15 cellular contexts compared by ENCODE assay signal in the genomic region with DNA sequence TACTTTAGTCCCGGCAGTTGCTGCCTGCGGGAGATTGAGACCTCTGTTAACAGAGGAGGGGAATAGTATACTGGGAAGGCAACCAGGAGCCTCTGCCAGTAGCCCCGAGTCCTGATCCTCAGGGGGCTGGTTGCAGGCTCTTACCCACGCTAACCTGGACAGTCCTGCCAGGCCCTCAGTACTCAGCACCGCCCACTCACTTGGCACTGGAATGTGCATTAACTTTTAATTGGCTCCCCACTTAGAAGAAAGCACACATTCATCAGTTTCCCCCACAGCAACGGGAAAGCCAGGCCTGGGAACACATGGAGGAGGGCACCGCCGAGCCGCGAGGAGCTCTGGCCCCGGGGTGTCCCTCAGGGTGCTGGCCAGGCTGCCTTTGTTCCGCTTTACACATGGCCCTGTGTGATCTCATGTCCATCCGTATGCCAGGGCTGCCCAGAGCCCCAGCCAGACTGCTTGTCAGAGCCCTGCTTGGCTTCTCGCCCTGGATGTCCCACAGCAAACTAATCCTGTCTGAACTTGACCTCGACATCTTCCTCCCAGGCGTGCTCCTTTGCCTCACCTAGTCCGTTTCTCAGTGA. TPM values are rescaled to one million over a fixed set of nuclear protein-coding genes. Genes with fewer than 3 reads are reported as not detected.
DNase-seq lines count a peak whose midpoint lies in the region; ATAC-seq and TF ChIP-seq lines count a peak whose summit lies in the region.
"Had no signal": no experiment of that assay in that cellular context is flagged by ENCODE, and none has a peak within 500 bp of the region (broad histone marks: within the 10 kb centered on the region; RNA-seq: fewer than 3 reads in every experiment).

No MANE protein-coding gene starts in this region.

- H3K4me1 Mint-ChIP-seq in chondrocyte (ENCODE audit: low read depth) = peaks cover 10% of the 10 kb centered on the region
- peaks cover 16% of the 10 kb centered on the region for H3K4me1 Mint-ChIP-seq in CD8-positive, alpha-beta T cell (ENCODE audit: low read depth)

- DNase-seq in adrenal gland = peak; percentile 53 to 94 (median 85)
- DNase-seq in esophagus squamous epithelium (lab: John Stamatoyannopoulos, UW) = no peak
- DNase-seq in lung (ENCODE audit: low spot score) = no peak
- no peak for DNase-seq in upper lobe of left lung
- DNase-seq in chondrocyte (ENCODE audit: low spot score) = no peak
- DNase-seq in NCI-H526 (lab: John Stamatoyannopoulos, UW) = no peak
- no peak for DNase-seq in CD8-positive, alpha-beta T cell
- DNase-seq: activated gamma-delta T cell treated with Interleukin-2 at 50 U/mL for 16 hours, IMR-90, NCI-H1092 treated with DMSO at 0.1 percent for 48 hours, NCI-H226 had no signal

- POLR2A ChIA-PET in CD8-positive, alpha-beta T cell (lab: Charles Lee) = no interaction called here

- no peak for TF ChIP-seq EP300 in upper lobe of left lung (IDR thresholded peaks at IDR 0.05)

- TF ChIP-seq POLR2A in adrenal gland (IDR thresholded peaks at IDR 0.05) (peak in 1 of 2 donors; percentile 27), esophagus squamous epithelium (IDR thresholded peaks at IDR 0.05) (no peak), upper lobe of left lung (IDR thresholded peaks at IDR 0.05) (no peak)

- H3K9me3 Mint-ChIP-seq in chondrocyte (ENCODE audit: low read depth) = no peaks in the 10 kb centered on the region
- H3K9me3 Mint-ChIP-seq in CD8-positive, alpha-beta T cell = no peaks in the 10 kb centered on the region
- H3K9me3 Mint-ChIP-seq: memory B cell had no signal

- peaks cover 0 to 50% of the 10 kb centered on the region in 2 donors for H3K36me3 ChIP-seq in adrenal gland (replicated peaks in 1 of 2)
- peaks cover 8 to 70% (median 25%) of the 10 kb centered on the region in 3 donors for H3K36me3 ChIP-seq in esophagus squamous epithelium
- H3K36me3 ChIP-seq in lung (ENCODE audit: control insufficient read depth in 2 of 2, insufficient read depth in 2 of 2, low read length in 2 of 2) = peaks cover 0 to 28% of the 10 kb centered on the region in 2 donors
- H3K36me3 ChIP-seq in upper lobe of left lung = peaks cover 3 to 45% (median 25%) of the 10 kb centered on the region in 4 donors
- H3K36me3 ChIP-seq in CD8-positive, alpha-beta T cell (ENCODE audit: insufficient read depth, low read length) = peaks cover 22% of the 10 kb centered on the region

- H3K9me3 ChIP-seq in adrenal gland (replicated peaks in 1 of 3) (no peaks in the 10 kb centered on the region), esophagus squamous epithelium (no peaks in the 10 kb centered on the region), lung (ENCODE audit: control insufficient read depth in 2 of 2, insufficient read depth in 1 of 2, low read length in 1 of 2) (no peaks in the 10 kb centered on the region), upper lobe of left lung (no peaks in the 10 kb centered on the region)
- H3K9me3 ChIP-seq in CD8-positive, alpha-beta T cell (ENCODE audit: low read length) = no peaks in the 10 kb centered on the region
- H3K9me3 ChIP-seq: tibial nerve had no signal

- 51 to 62% (median 59%) methylated on average over 16 to 17 of the region's 17 CpGs for WGBS in adrenal gland, 4 donors
- WGBS in esophagus squamous epithelium, 2 donors = 40 to 54% methylated on average over 11 to 15 of the region's 17 CpGs
- WGBS in lung, 2 donors = 76 to 77% methylated on average over 17 of the region's 17 CpGs
- 62 to 66% methylated on average over 16 to 17 of the region's 17 CpGs for WGBS in upper lobe of left lung, 2 donors

- H3K27me3 ChIP-seq in adrenal gland = no peaks in the 10 kb centered on the region
- H3K27me3 ChIP-seq in esophagus squamous epithelium = no peaks in the 10 kb centered on the region
- H3K27me3 ChIP-seq in lung (ENCODE audit: control insufficient read depth, insufficient read depth) = no peaks in the 10 kb centered on the region
- no peaks in the 10 kb centered on the region for H3K27me3 ChIP-seq in upper lobe of left lung
- H3K27me3 ChIP-seq in CD8-positive, alpha-beta T cell (ENCODE audit: insufficient read depth, low read length) = no peaks in the 10 kb centered on the region
- H3K27me3 ChIP-seq: tibial nerve had no signal

- no peak overlapping the region for H3K4me3 Mint-ChIP-seq in chondrocyte (ENCODE audit: unreplicated experiment)
- H3K4me3 Mint-ChIP-seq in CD8-positive, alpha-beta T cell = no peak overlapping the region
- H3K4me3 Mint-ChIP-seq: memory B cell had no signal

- H3K27ac Mint-ChIP-seq in chondrocyte (ENCODE audit: unreplicated experiment) = no peak overlapping the region
- H3K27ac Mint-ChIP-seq in CD8-positive, alpha-beta T cell = no peak overlapping the region
- H3K27ac Mint-ChIP-seq: memory B cell had no signal

- no peaks in the 10 kb centered on the region for H3K27me3 Mint-ChIP-seq in chondrocyte (ENCODE audit: low read depth)
- H3K27me3 Mint-ChIP-seq in CD8-positive, alpha-beta T cell (ENCODE audit: low read depth) = no peaks in the 10 kb centered on the region
- H3K27me3 Mint-ChIP-seq: memory B cell had no signal

- H3K4me1 ChIP-seq in adrenal gland (replicated peaks in 1 of 2) (peaks cover 14 to 26% of the 10 kb centered on the region in 2 donors), esophagus squamous epithelium (peaks cover 20 to 69% (median 21%) of the 10 kb centered on the region in 3 donors), lung (ENCODE audit: control insufficient read depth in 2 of 2, insufficient read depth in 2 of 2, low read length in 2 of 2) (peaks cover 6 to 12% of the 10 kb centered on the region in 2 donors), upper lobe of left lung (peaks cover 54 to 81% (median 68%) of the 10 kb centered on the region in 4 donors)
- H3K4me1 ChIP-seq in CD8-positive, alpha-beta T cell (ENCODE audit: insufficient read depth, low read length) = peaks cover 9% of the 10 kb centered on the region

- CTCF ChIA-PET in CD8-positive, alpha-beta T cell (lab: Charles Lee) = no interaction called here

- H3K4me3 ChIP-seq in adrenal gland (no peak overlapping the region), esophagus squamous epithelium (no peak overlapping the region), lung (no peak overlapping the region), upper lobe of left lung (no peak overlapping the region)
- no peak overlapping the region for H3K4me3 ChIP-seq in CD8-positive, alpha-beta T cell (ENCODE audit: low read depth, low read length)
- H3K4me3 ChIP-seq: tibial nerve had no signal

- H3K27ac ChIP-seq in adrenal gland (peak overlapping the region in 3 of 5 donors; percentile 48 to 79 (median 62)), esophagus squamous epithelium (peak overlapping the region; percentile 39 to 81 (median 60)), lung (ENCODE audit: low read depth in 1 of 2, low read length in 1 of 2) (peak overlapping the region; percentile 45 to 66), upper lobe of left lung (peak overlapping the region; percentile 13 to 92 (median 82))
- H3K27ac ChIP-seq in CD8-positive, alpha-beta T cell (ENCODE audit: low read depth, low read length) = no peak overlapping the region

- H3K36me3 Mint-ChIP-seq in chondrocyte (ENCODE audit: low read depth) = peaks cover 14% of the 10 kb centered on the region
- peaks cover 61% of the 10 kb centered on the region for H3K36me3 Mint-ChIP-seq in CD8-positive, alpha-beta T cell

- no peak for ATAC-seq in lung (ENCODE audit: insufficient read depth, low FRiP score)
- no peak for ATAC-seq in upper lobe of left lung (ENCODE audit: low FRiP score in 2 of 2)
- no peak for ATAC-seq in CD8-positive, alpha-beta T cell

- intact Hi-C loops in adrenal gland (cut with DNase I) (no loop called here), esophagus squamous epithelium (cut with DNase I) (no loop called here)
- intact Hi-C loops in CD8-positive, alpha-beta T cell (cut with DNase I, micrococcal nuclease) = no loop called here

- TF ChIP-seq CTCF in adrenal gland (IDR thresholded peaks at IDR 0.05) (no peak), esophagus squamous epithelium (IDR thresholded peaks at IDR 0.05) (no peak), lung (IDR thresholded peaks at IDR 0.05; ENCODE audit: control extremely low read depth, extremely low read depth) (no peak), upper lobe of left lung (IDR thresholded peaks at IDR 0.05) (no peak), chondrocyte (IDR thresholded peaks at IDR 0.05) (no peak)
- no peak for TF ChIP-seq CTCF in CD8-positive, alpha-beta T cell (IDR thresholded peaks at IDR 0.05)

RNA-seq across cellular contexts. Expression of a gene that starts 14.2 kb away (rescaled TPM):
- total RNA-seq in adrenal gland (100 to 1,000 TPM in 5 of 8 donors, 10 to 100 TPM in 3; 51.8 to 294 (median 116) TPM), esophagus squamous epithelium (10 to 100 TPM; 55.1 to 87.2 (median 58.6) TPM), lung (10 to 100 TPM; 38.9 to 39.2 TPM), upper lobe of left lung (10 to 100 TPM; 28.4 to 71.7 (median 63.3) TPM), chondrocyte (11.6 to 14.6 TPM (median 14.0 TPM) in 3 replicates)
- polyA plus RNA-seq in adrenal gland (10 to 100 TPM; 17.6 to 44.3 (median 30.4) TPM), lung (10 to 100 TPM; 19.7 to 54.5 TPM)
- 10 to 100 TPM; 19.4 to 20.5 TPM for total RNA-seq in CD8-positive, alpha-beta T cell

RNA-seq across cellular contexts. Expression of a gene that starts 14.6 kb away (rescaled TPM):
- total RNA-seq in adrenal gland (10 to 100 TPM; 18.8 to 73.7 (median 28.9) TPM), esophagus squamous epithelium (10 to 100 TPM; 22.4 to 37.0 (median 28.6) TPM), lung (10 to 100 TPM in 1 of 2 donors, 1 to 10 TPM in 1; 6.3 to 21.6 TPM), upper lobe of left lung (10 to 100 TPM in 4 of 6 donors, 1 to 10 TPM in 1, under 1 TPM in 1; 0.89 to 18.4 (median 16.0) TPM), chondrocyte (5.5 to 7.6 TPM (median 6.2 TPM) in 3 replicates)
- polyA plus RNA-seq in adrenal gland (10 to 100 TPM in 2 of 3 donors, 1 to 10 TPM in 1; 4.2 to 38.7 (median 18.4) TPM), lung (10 to 100 TPM; 32.6 to 34.4 TPM)
- 1 to 10 TPM; 4.1 to 5.5 TPM for total RNA-seq in CD8-positive, alpha-beta T cell

RNA-seq across cellular contexts. Expression of a gene that starts 15.4 kb away (rescaled TPM):
- total RNA-seq in adrenal gland (1 to 10 TPM in 6 of 8 donors, under 1 TPM in 2; 0.30 to 5.5 (median 2.0) TPM), esophagus squamous epithelium (10 to 100 TPM; 11.6 to 84.4 (median 35.3) TPM), lung (10 to 100 TPM in 1 of 2 donors, 1 to 10 TPM in 1; 6.2 to 30.5 TPM), upper lobe of left lung (10 to 100 TPM; 10.0 to 39.1 (median 23.4) TPM), chondrocyte (0.23 to 0.70 TPM in 2 of 3 replicates, not detected in the other)
- polyA plus RNA-seq in adrenal gland (1 to 10 TPM in 2 of 3 donors, under 1 TPM in 1; 0.15 to 3.5 (median 1.2) TPM), lung (10 to 100 TPM; 35.1 to 39.0 TPM)
- 1 to 10 TPM; 1.8 to 3.4 TPM for total RNA-seq in CD8-positive, alpha-beta T cell

RNA-seq across cellular contexts. Expression of a gene that starts 27.9 kb away (rescaled TPM):
- total RNA-seq in adrenal gland (10 to 100 TPM; 35.5 to 60.9 (median 47.8) TPM), esophagus squamous epithelium (10 to 100 TPM; 25.1 to 41.4 (median 35.7) TPM), lung (10 to 100 TPM; 25.5 to 51.4 TPM), upper lobe of left lung (10 to 100 TPM; 28.9 to 63.1 (median 38.3) TPM), chondrocyte (27.9 to 28.0 TPM (median 28.0 TPM) in 3 replicates)
- polyA plus RNA-seq in adrenal gland (10 to 100 TPM; 30.7 to 50.1 (median 45.3) TPM), lung (10 to 100 TPM; 46.2 to 51.7 TPM)
- total RNA-seq in CD8-positive, alpha-beta T cell = 10 to 100 TPM; 23.2 to 25.7 TPM

RNA-seq across cellular contexts. Expression of a gene that starts 31.2 kb away (rescaled TPM):
- not detected for total RNA-seq in adrenal gland
- under 1 TPM in 1 of 3 donors, not detected in 2; 0.10 TPM for polyA plus RNA-seq in adrenal gland
- total RNA-seq in esophagus squamous epithelium = not detected
- total RNA-seq in lung = not detected
- polyA plus RNA-seq in lung = under 1 TPM in 1 of 2 donors, not detected in 1; 0.16 TPM
- not detected for total RNA-seq in upper lobe of left lung
- total RNA-seq in chondrocyte = not detected in 3 replicates
- total RNA-seq in CD8-positive, alpha-beta T cell = not detected
- total RNA-seq: activated CD8-positive, alpha-beta memory T cell treated with anti-CD3 and anti-CD28 coated beads for 36 hours; Daoy; IMR-90; tibial nerve had no signal
- polyA plus RNA-seq: IMR-90 had no signal

Comparison
In these comparisons a context has a peak if more than half of its experiments do, and no peak if none do; other contexts are left out.
1. DNase-seq: peak in adrenal gland (7 of 7); none in esophagus squamous epithelium (single experiment), lung (single experiment), upper lobe of left lung (0 of 2), chondrocyte (single experiment), NCI-H526 (0 of 2) and CD8-positive, alpha-beta T cell (0 of 7).